9 cellular contexts compared by ENCODE assay signal in the genomic region with DNA sequence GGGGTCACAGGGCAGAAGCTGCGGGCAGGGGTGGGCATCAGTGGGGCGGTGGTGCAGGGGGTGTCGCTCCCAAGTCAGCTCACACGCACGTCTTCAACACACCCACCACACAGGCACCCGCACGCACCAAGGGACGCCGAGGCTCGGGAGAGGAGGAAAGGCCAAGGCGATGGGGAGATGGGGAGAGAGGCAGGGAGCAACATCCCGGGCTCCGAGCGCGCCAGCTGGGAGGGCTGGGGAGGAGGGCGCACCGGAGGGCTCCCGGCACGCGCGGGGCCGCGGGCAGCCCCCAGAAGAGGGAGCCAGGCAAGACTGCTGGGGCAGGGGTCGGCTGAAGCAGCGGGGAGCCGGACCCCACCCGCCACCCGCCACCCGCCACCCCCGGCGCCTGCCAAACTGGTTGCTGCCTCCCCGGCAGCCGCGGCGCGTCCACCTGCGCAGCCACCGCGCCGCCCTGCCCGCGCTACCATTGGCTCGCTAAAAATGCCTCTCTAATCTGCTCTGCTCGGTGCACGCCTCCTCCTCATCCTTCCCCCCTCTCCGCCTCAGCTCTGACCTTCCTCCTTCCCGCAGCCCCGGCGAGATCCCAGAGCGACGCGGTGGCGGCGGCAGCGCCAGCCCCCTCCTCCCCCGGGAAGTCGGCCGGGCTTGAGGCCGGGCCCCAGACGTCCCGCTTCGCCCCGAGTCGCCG. TPM values are rescaled to one million over a fixed set of nuclear protein-coding genes. Genes with fewer than 3 reads are reported as not detected.
DNase-seq lines count a peak whose midpoint lies in the region; ATAC-seq and TF ChIP-seq lines count a peak whose summit lies in the region.
"Had no signal": no experiment of that assay in that cellular context is flagged by ENCODE, and none has a peak within 500 bp of the region (broad histone marks: within the 10 kb centered on the region; RNA-seq: fewer than 3 reads in every experiment).

A gene with protein sequence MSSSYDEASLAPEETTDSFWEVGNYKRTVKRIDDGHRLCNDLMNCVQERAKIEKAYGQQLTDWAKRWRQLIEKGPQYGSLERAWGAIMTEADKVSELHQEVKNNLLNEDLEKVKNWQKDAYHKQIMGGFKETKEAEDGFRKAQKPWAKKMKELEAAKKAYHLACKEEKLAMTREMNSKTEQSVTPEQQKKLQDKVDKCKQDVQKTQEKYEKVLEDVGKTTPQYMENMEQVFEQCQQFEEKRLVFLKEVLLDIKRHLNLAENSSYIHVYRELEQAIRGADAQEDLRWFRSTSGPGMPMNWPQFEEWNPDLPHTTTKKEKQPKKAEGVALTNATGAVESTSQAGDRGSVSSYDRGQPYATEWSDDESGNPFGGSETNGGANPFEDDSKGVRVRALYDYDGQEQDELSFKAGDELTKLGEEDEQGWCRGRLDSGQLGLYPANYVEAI (plus strand): TSS at position 526 of the 691 bp plus-strand sequence. CDS start 60,230 bp downstream, outside the sequence.

- no TSS peak for BruUV-seq in A673 (replicated peaks; lab: Mats Ljungman, UMichigan)

- H3K27ac ChIP-seq in A673 (ENCODE audit: low read depth, low read length, poor library complexity, severe bottlenecking): no peak within 1 kb of the TSS
- H3K27ac ChIP-seq: epithelial cell of prostate had no signal

- POLR2A ChIA-PET in A673 (lab: Charles Lee; ENCODE audit: low non-redundant PET): no interaction called here

- H3K9me3 ChIP-seq in A673 (ENCODE audit: low read depth, low read length, poor library complexity, severe bottlenecking) (no peaks in the 10 kb centered on the region), neuron (ENCODE audit: low read length) (no peaks in the 10 kb centered on the region), MG63 (no peaks in the 10 kb centered on the region)

- intact Hi-C loops in A673 (cut with micrococcal nuclease; ENCODE audit: unreplicated experiment): no loop called here

- H3K27me3 ChIP-seq in A673 (replicated peaks; ENCODE audit: insufficient read depth, low read depth, low read length, poor library complexity): no peaks in the 10 kb centered on the region
- no peaks in the 10 kb centered on the region; the same call in 1 of the 2 replicates for H3K27me3 ChIP-seq in GM06990 (replicated peaks; ENCODE audit: control insufficient read depth, insufficient read depth, low read length)
- peaks cover 44% of the 10 kb centered on the region for H3K27me3 ChIP-seq in neuron (ENCODE audit: insufficient read depth, low read length)
- no peaks in the 10 kb centered on the region for H3K27me3 ChIP-seq in MG63

- peak; percentile 56 for ATAC-seq in SK-N-SH treated with all-trans-retinoic acid at 6 μM for 48 hours
- ATAC-seq in GM19455 (IDR thresholded peaks at IDR 0.05; ENCODE audit: unreplicated experiment): no peak
- no peak for ATAC-seq in GM18517 (IDR thresholded peaks at IDR 0.05; ENCODE audit: unreplicated experiment)

- TF ChIP-seq CTCF in A673 (conservative IDR thresholded peaks at IDR 0.05; ENCODE audit: low read depth, low read length): no peak
- TF ChIP-seq CTCF in GM06990 (IDR thresholded peaks at IDR 0.05; ENCODE audit: insufficient read depth, low read length, poor library complexity, severe bottlenecking): no peak
- TF ChIP-seq CTCF in epithelial cell of esophagus (IDR thresholded peaks at IDR 0.05; ENCODE audit: insufficient read depth, low read depth, low read length, missing control alignments): no peak

- CTCF ChIA-PET in A673 (lab: Charles Lee): no interaction called here

- no peaks in the 10 kb centered on the region for H3K36me3 ChIP-seq in A673 (ENCODE audit: insufficient read depth, low read length, poor library complexity, severe bottlenecking)
- H3K36me3 ChIP-seq in GM06990 (ENCODE audit: control insufficient read depth, insufficient read depth, low read length): no peaks in the 10 kb centered on the region
- no peaks in the 10 kb centered on the region for H3K36me3 ChIP-seq in neuron (ENCODE audit: insufficient read depth, low read length)
- no peaks in the 10 kb centered on the region for H3K36me3 ChIP-seq in MG63

- peak within 1 kb of the TSS; percentile 40 for H3K4me3 ChIP-seq in A673 (ENCODE audit: low read depth, low read length, poor library complexity, severe bottlenecking)
- H3K4me3 ChIP-seq in GM06990 (replicated peaks; ENCODE audit: low read depth, low read length): peak within 1 kb of the TSS; percentile 38
- peak within 1 kb of the TSS; percentile 27 for H3K4me3 ChIP-seq in epithelial cell of esophagus (ENCODE audit: low read length)
- H3K4me3 ChIP-seq in neuron (ENCODE audit: low read length): peak within 1 kb of the TSS; percentile 41
- no peak within 1 kb of the TSS for H3K4me3 ChIP-seq in MG63

- H3K4me1 ChIP-seq in A673 (ENCODE audit: insufficient read depth, low read length, poor library complexity, severe bottlenecking) (peaks cover 5% of the 10 kb centered on the region), neuron (ENCODE audit: insufficient read depth, low read length) (peaks cover 8% of the 10 kb centered on the region)

- DNase-seq in A673 (ENCODE audit: low spot score) (no peak), GM06990 (ENCODE audit: extremely low read depth, insufficient read length) (peak; percentile 31), epithelial cell of esophagus (ENCODE audit: low read depth) (peak; percentile 39), MG63 (no peak)

- peak within 1 kb of the TSS; percentile 6 for H2AFZ ChIP-seq in neuron (ENCODE audit: low read depth, low read length)

TF ChIP-seq in SK-N-SH treated with all-trans-retinoic acid at 6 μM for 48 hours, 23 proteins besides CTCF, POLR2A, EP300 and RAD21:
- TF ChIP-seq ESRRG (CRISPR knock-in tag; IDR thresholded peaks at IDR 0.05) (no peak), TOX (CRISPR knock-in tag; IDR thresholded peaks at IDR 0.05; ENCODE audit: borderline replicate concordance) (no peak), BACH2 (CRISPR knock-in tag; IDR thresholded peaks at IDR 0.05; ENCODE audit: borderline replicate concordance) (no peak), CSDC2 (CRISPR knock-in tag; IDR thresholded peaks at IDR 0.05) (no peak), ZNF565 (CRISPR knock-in tag; conservative IDR thresholded peaks at IDR 0.05; ENCODE audit: low read depth) (no peak), OSR1 (CRISPR knock-in tag; IDR thresholded peaks at IDR 0.05) (no peak), ZFP30 (CRISPR knock-in tag; IDR thresholded peaks at IDR 0.05) (no peak), RARB (CRISPR knock-in tag; IDR thresholded peaks at IDR 0.05) (no peak), GLIS3 (CRISPR knock-in tag; IDR thresholded peaks at IDR 0.05) (no peak), ISL1 (CRISPR knock-in tag; IDR thresholded peaks at IDR 0.05) (no peak), SNAI2 (CRISPR knock-in tag; IDR thresholded peaks at IDR 0.05) (no peak), ZNF8 (CRISPR knock-in tag; IDR thresholded peaks at IDR 0.05) (no peak), PPARA (CRISPR knock-in tag; IDR thresholded peaks at IDR 0.05; ENCODE audit: borderline replicate concordance) (no peak), ZFP3 (CRISPR knock-in tag; IDR thresholded peaks at IDR 0.05) (no peak)
- TF ChIP-seq, protein P1, sequence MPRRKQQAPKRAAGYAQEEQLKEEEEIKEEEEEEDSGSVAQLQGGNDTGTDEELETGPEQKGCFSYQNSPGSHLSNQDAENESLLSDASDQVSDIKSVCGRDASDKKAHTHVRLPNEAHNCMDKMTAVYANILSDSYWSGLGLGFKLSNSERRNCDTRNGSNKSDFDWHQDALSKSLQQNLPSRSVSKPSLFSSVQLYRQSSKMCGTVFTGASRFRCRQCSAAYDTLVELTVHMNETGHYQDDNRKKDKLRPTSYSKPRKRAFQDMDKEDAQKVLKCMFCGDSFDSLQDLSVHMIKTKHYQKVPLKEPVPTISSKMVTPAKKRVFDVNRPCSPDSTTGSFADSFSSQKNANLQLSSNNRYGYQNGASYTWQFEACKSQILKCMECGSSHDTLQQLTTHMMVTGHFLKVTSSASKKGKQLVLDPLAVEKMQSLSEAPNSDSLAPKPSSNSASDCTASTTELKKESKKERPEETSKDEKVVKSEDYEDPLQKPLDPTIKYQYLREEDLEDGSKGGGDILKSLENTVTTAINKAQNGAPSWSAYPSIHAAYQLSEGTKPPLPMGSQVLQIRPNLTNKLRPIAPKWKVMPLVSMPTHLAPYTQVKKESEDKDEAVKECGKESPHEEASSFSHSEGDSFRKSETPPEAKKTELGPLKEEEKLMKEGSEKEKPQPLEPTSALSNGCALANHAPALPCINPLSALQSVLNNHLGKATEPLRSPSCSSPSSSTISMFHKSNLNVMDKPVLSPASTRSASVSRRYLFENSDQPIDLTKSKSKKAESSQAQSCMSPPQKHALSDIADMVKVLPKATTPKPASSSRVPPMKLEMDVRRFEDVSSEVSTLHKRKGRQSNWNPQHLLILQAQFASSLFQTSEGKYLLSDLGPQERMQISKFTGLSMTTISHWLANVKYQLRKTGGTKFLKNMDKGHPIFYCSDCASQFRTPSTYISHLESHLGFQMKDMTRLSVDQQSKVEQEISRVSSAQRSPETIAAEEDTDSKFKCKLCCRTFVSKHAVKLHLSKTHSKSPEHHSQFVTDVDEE (CRISPR knock-in tag; IDR thresholded peaks at IDR 0.05): no peak
- TF ChIP-seq, protein P2, sequence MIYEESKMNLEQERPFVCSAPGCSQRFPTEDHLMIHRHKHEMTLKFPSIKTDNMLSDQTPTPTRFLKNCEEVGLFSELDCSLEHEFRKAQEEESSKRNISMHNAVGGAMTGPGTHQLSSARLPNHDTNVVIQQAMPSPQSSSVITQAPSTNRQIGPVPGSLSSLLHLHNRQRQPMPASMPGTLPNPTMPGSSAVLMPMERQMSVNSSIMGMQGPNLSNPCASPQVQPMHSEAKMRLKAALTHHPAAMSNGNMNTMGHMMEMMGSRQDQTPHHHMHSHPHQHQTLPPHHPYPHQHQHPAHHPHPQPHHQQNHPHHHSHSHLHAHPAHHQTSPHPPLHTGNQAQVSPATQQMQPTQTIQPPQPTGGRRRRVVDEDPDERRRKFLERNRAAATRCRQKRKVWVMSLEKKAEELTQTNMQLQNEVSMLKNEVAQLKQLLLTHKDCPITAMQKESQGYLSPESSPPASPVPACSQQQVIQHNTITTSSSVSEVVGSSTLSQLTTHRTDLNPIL (CRISPR knock-in tag; IDR thresholded peaks at IDR 0.05; ENCODE audit: low read depth): no peak
TF ChIP-seq in SK-N-SH treated with all-trans-retinoic acid at 6 μM for 48 hours: peak in this region for 0.

RNA-seq across cellular contexts. Expression of the gene that starts here (rescaled TPM):
- total RNA-seq in A673 (2021): 0.13 TPM in 1 of 2 replicates, not detected in the other
- not detected in 2 replicates for total RNA-seq in MG63 (2014; rRNA removed; shearing (Covaris generic); ENCODE audit: low replicate concordance)

Comparison
In these comparisons a context has a peak if more than half of its experiments do, and no peak if none do; other contexts are left out.
1. DNase-seq: peak in GM06990 (single experiment) and epithelial cell of esophagus (single experiment); none in A673 (single experiment) and MG63 (single experiment).